ENCODE assay signal across 24 cellular contexts in genomic region chr3:155010416-155010815, GRCh38.
"Had no signal": no experiment of that assay in that cellular context is flagged by ENCODE, and none has a peak within 500 bp of the region (broad histone marks: within the 10 kb centered on the region; RNA-seq: fewer than 3 reads in every experiment).

No MANE protein-coding gene starts in this region.

- ATAC-seq: activated CD4-positive, CD25-positive, alpha-beta regulatory T cell treated with anti-CD3 and anti-CD28 coated beads, Interleukin-2, amount 50 U/mL, for 24 hours; activated CD8-positive, alpha-beta T cell treated with anti-CD3 and anti-CD28 coated beads for 36 hours; activated naive CD4-positive, alpha-beta T cell treated with anti-CD3 and anti-CD28 coated beads, Interleukin-2, amount 50 U/mL, for 72 hours; activated naive CD8-positive, alpha-beta T cell treated with anti-CD3 and anti-CD28 coated beads, Interleukin-2, amount 50 U/mL, for 24 hours; Panc1; Right ventricle myocardium inferior had no signal

- H3K27ac ChIP-seq: SJCRH30 had no signal

- H3K4me3 ChIP-seq: SJCRH30 had no signal

- H3K27me3 ChIP-seq: SJCRH30 had no signal

- H3K36me3 ChIP-seq: SJCRH30 had no signal

- H3K9me3 ChIP-seq: SJCRH30 had no signal

- DNase-seq: activated CD4-positive, alpha-beta T cell treated with anti-CD3 and anti-CD28 coated beads for 4 hours; activated CD8-positive, alpha-beta memory T cell treated with anti-CD3 and anti-CD28 coated beads, Interleukin-2, amount 50 U/mL, for 48 hours; activated CD8-positive, alpha-beta T cell treated with anti-CD3 and anti-CD28 coated beads for 36 hours; activated effector memory CD4-positive, alpha-beta T cell treated with Interleukin-2 at 50 U/mL for 16 hours; activated naive CD4-positive, alpha-beta T cell treated with Interleukin-2 at 50 U/mL for 16 hours; activated naive CD8-positive, alpha-beta T cell treated with anti-CD3 and anti-CD28 coated beads, Interleukin-2, amount 50 U/mL, for 24 hours; activated T-cell treated with anti-CD3 and anti-CD28 coated beads, Interleukin-2, amount 50 U/mL, for 1 hour; amniotic stem cell; NCI-H1048; NCI-H1417; NCI-H2029; NCI-H2107; NCI-H2171 treated with DMSO at 0.1 percent for 48 hours; NCI-H226; NCI-H526 treated with DMSO at 0.1 percent for 48 hours; NCI-H82; OCI-M1; RPMI8226; SJCRH30 had no signal

- FAIRE-seq: astrocyte had no signal
